Comparison of ENCODE assay signal across 15 cellular contexts in genomic region chr10:76251773-76252617, GRCh38.
DNase-seq lines count a peak whose midpoint lies in the region; ATAC-seq and TF ChIP-seq lines count a peak whose summit lies in the region.
"Had no signal": no experiment of that assay in that cellular context is flagged by ENCODE, and none has a peak within 500 bp of the region (broad histone marks: within the 10 kb centered on the region; RNA-seq: fewer than 3 reads in every experiment).

No MANE protein-coding gene starts in this region.

- TF ChIP-seq CTCF in fibroblast of mammary gland (conservative IDR thresholded peaks at IDR 0.05; ENCODE audit: control insufficient read depth, insufficient read depth, low read depth, low read length) (no peak), omental fat pad (IDR thresholded peaks at IDR 0.05) (no peak), thyroid gland (IDR thresholded peaks at IDR 0.05) (no peak)

- 80 to 83% methylated on average over 12 of the region's 12 CpGs for WGBS in thyroid gland, 2 donors

- no peaks in the 10 kb centered on the region for H3K4me1 ChIP-seq in thyroid gland

- no peaks in the 10 kb centered on the region for H3K36me3 ChIP-seq in thyroid gland

- H3K27me3 Mint-ChIP-seq in effector memory CD8-positive, alpha-beta T cell: no peaks in the 10 kb centered on the region
- H3K27me3 Mint-ChIP-seq: naive B cell had no signal

- peak; percentile 84 for DNase-seq in AG08395 (ENCODE audit: low spot score)
- peak; percentile 94 for DNase-seq in M059J (ENCODE audit: low read depth)
- DNase-seq in fibroblast of mammary gland (ENCODE audit: low read depth): peak; percentile 94
- DNase-seq in omental fat pad (ENCODE audit: low spot score): no peak
- no peak for DNase-seq in hepatic stellate cell (ENCODE audit: low spot score)
- DNase-seq in dedifferentiated amniotic fluid mesenchymal stem cell (ENCODE audit: extremely low spot score): no peak
- no peak for DNase-seq in thyroid gland
- DNase-seq in effector memory CD8-positive, alpha-beta T cell: no peak
- DNase-seq: AML-193; amniotic stem cell; effector CD4-positive, alpha-beta T cell; naive B cell; NCI-H1105; NCI-H69; stimulated activated CD4-positive, alpha-beta T cell treated with anti-CD3 and anti-CD28 coated beads, Interleukin-12 subunit alpha, Interleukin-12 subunit beta, amount 100 ng/mL, for 4 hours had no signal

- no peaks in the 10 kb centered on the region for H3K9me3 Mint-ChIP-seq in effector memory CD8-positive, alpha-beta T cell

- no peak for TF ChIP-seq POLR2A in thyroid gland (IDR thresholded peaks at IDR 0.05)

- no peak overlapping the region for H3K27ac ChIP-seq in thyroid gland

- no peaks in the 10 kb centered on the region for H3K4me1 Mint-ChIP-seq in effector memory CD8-positive, alpha-beta T cell (ENCODE audit: low read depth in 2 of 2)
- H3K4me1 Mint-ChIP-seq: naive B cell had no signal

- intact Hi-C loops in thyroid gland (cut with DNase I): no loop called here

- no peaks in the 10 kb centered on the region for H3K9me3 ChIP-seq in thyroid gland

- no peak overlapping the region for H3K27ac Mint-ChIP-seq in effector memory CD8-positive, alpha-beta T cell
- H3K27ac Mint-ChIP-seq: naive B cell had no signal

- H3K27me3 ChIP-seq in thyroid gland: no peaks in the 10 kb centered on the region

- no peak overlapping the region for H3K4me3 ChIP-seq in fibroblast of mammary gland (ENCODE audit: control insufficient read depth, low read depth, low read length)
- no peak overlapping the region for H3K4me3 ChIP-seq in thyroid gland (replicated peaks in 1 of 3)

- peak; percentile 74 for ATAC-seq in omental fat pad (ENCODE audit: low FRiP score)
- ATAC-seq in effector memory CD8-positive, alpha-beta T cell (replicated peaks): no peak

- H3K36me3 Mint-ChIP-seq in effector memory CD8-positive, alpha-beta T cell (ENCODE audit: insufficient read depth): no peaks in the 10 kb centered on the region
- H3K36me3 Mint-ChIP-seq: naive B cell had no signal

- H3K4me3 Mint-ChIP-seq in effector memory CD8-positive, alpha-beta T cell: no peak overlapping the region

Comparison
In these comparisons a context has a peak if more than half of its experiments do, and no peak if none do; other contexts are left out.
1. DNase-seq: peak in AG08395 (single experiment), M059J (single experiment) and fibroblast of mammary gland (single experiment); none in omental fat pad (single experiment), hepatic stellate cell (single experiment), dedifferentiated amniotic fluid mesenchymal stem cell (single experiment), thyroid gland (0 of 2) and effector memory CD8-positive, alpha-beta T cell (0 of 3).